ENCODE assay signal across 9 cellular contexts in genomic region chr1:17588048-17588781, GRCh38. TPM values are rescaled to one million over a fixed set of nuclear protein-coding genes. Genes with fewer than 3 reads are reported as not detected.
DNase-seq lines count a peak whose midpoint lies in the region; ATAC-seq and TF ChIP-seq lines count a peak whose summit lies in the region.
"Had no signal": no experiment of that assay in that cellular context is flagged by ENCODE, and none has a peak within 500 bp of the region (broad histone marks: within the 10 kb centered on the region; RNA-seq: fewer than 3 reads in every experiment).

No MANE protein-coding gene starts in this region.

- H4K20me1 ChIP-seq in hepatocyte (ENCODE audit: insufficient read depth, poor library complexity, severe bottlenecking): no peaks in the 10 kb centered on the region

- DNase-seq in HT1080 (ENCODE audit: low read depth) (peak; percentile 75), amniotic epithelial cell (ENCODE audit: low read depth) (peak; percentile 82), hepatocyte (ENCODE audit: low spot score) (peak; percentile 91), stomach (peak; percentile 85), NAMALWA (ENCODE audit: low spot score) (no peak), GM13977 (ENCODE audit: low spot score) (no peak)
- no peak for DNase-seq in activated CD8-positive, alpha-beta memory T cell treated with anti-CD3 and anti-CD28 coated beads, Interleukin-2, amount 50 U/mL, for 48 hours
- DNase-seq: activated B cell treated with CpG ODN at 0.5 μM for 24 hours had no signal

- in situ Hi-C loops in GM13977 (cut with MboI; ENCODE audit: low pct_unique_long_range_greater_than_20kb, low sequenced_read_pairs, unreplicated experiment): no loop called here

- intact Hi-C loops in stomach (cut with DNase I; ENCODE audit: low total_unique reads): no loop called here

- H3K9me3 ChIP-seq in hepatocyte (ENCODE audit: low read depth) (no peaks in the 10 kb centered on the region), stomach (no peaks in the 10 kb centered on the region)

- TF ChIP-seq CTCF in hepatocyte (IDR thresholded peaks at IDR 0.05; ENCODE audit: poor library complexity) (no peak), stomach (IDR thresholded peaks at IDR 0.05) (no peak), GM13977 (IDR thresholded peaks at IDR 0.05; ENCODE audit: extremely low read depth, insufficient read depth, missing control alignments) (no peak)

- H3K27me3 ChIP-seq in hepatocyte: no peaks in the 10 kb centered on the region
- H3K27me3 ChIP-seq in stomach: no peaks in the 10 kb centered on the region

- peaks cover 63% of the 10 kb centered on the region for H3K79me2 ChIP-seq in hepatocyte

- H3K4me2 ChIP-seq in hepatocyte: peak overlapping the region; percentile 72

- 14% methylated on average over 12 of the region's 13 CpGs for WGBS in hepatocyte (ENCODE audit: low lambda C conversion rate, missing lambda C conversion rate)
- WGBS in stomach, 5 donors: 15 to 40% (median 32%) methylated on average over 1 to 13 of the region's 13 CpGs

- H3K4me3 ChIP-seq in hepatocyte (no peak overlapping the region), stomach (no peak overlapping the region)

- no peak overlapping the region for H2AFZ ChIP-seq in hepatocyte

- no peak for TF ChIP-seq POLR2A in stomach (IDR thresholded peaks at IDR 0.05)

- H3K36me3 ChIP-seq in hepatocyte (replicated peaks; ENCODE audit: insufficient read depth, low read depth) (no peaks in the 10 kb centered on the region), stomach (peaks cover 0 to 35% (median 27%) of the 10 kb centered on the region in 4 donors)

- no peak for TF ChIP-seq EP300 in stomach (IDR thresholded peaks at IDR 0.05)

- no peaks in the 10 kb centered on the region for H3K9me2 ChIP-seq in hepatocyte (replicated peaks; ENCODE audit: insufficient read depth)

- H3K27ac ChIP-seq in hepatocyte (peak overlapping the region; percentile 99), stomach (peak overlapping the region; percentile 9 to 82 (median 76))

- no peak for ATAC-seq in HG03159 (IDR thresholded peaks at IDR 0.05; ENCODE audit: unreplicated experiment)

- peaks cover 55% of the 10 kb centered on the region for H3K4me1 ChIP-seq in hepatocyte (ENCODE audit: insufficient read depth)
- H3K4me1 ChIP-seq in stomach: peaks cover 36 to 66% (median 49%) of the 10 kb centered on the region in 4 donors

RNA-seq across cellular contexts. Expression of gene ARHGEF10L, which starts 48.7 kb away (rescaled TPM):
- 6.4 and 6.7 TPM in 2 replicates for total RNA-seq in HT1080 (2014; rRNA removed; shearing (Covaris generic))
- 3.9 and 4.9 TPM in 2 replicates for polyA plus RNA-seq in HT1080 (2015; cell fraction: cytosol; rRNA removed)
- polyA plus RNA-seq in HT1080 (2015; cell fraction: nucleus; rRNA removed): 12.6 and 16.0 TPM in 2 replicates
- total RNA-seq in hepatocyte (33.0 and 48.3 TPM in 2 replicates), stomach (100 to 1,000 TPM in 2 of 5 donors, 10 to 100 TPM in 3; 24.2 to 329 (median 75.4) TPM)
- polyA plus RNA-seq in hepatocyte (40.4 and 48.2 TPM in 2 replicates), stomach (10 to 100 TPM; 15.4 to 49.2 (median 22.5) TPM)

Comparison
In these comparisons a context has a peak if more than half of its experiments do, and no peak if none do; other contexts are left out.
1. DNase-seq: peak in HT1080 (single experiment), amniotic epithelial cell (single experiment), hepatocyte (single experiment) and stomach (single experiment); none in NAMALWA (single experiment), activated CD8-positive, alpha-beta memory T cell treated with anti-CD3 and anti-CD28 coated beads, Interleukin-2, amount 50 U/mL, for 48 hours (single experiment) and GM13977 (single experiment).